1 cellular context compared by ENCODE assay signal in genomic region chr1:244302889-244303609, GRCh38.
TF ChIP-seq lines count a peak whose summit lies in the region.

No MANE protein-coding gene starts in this region.

TF ChIP-seq in WTC11, 78 proteins besides CTCF, POLR2A, EP300 and RAD21 (continued from another document):
- TF ChIP-seq ZBTB43 (CRISPR knock-in tag; IDR thresholded peaks at IDR 0.05) (no peak), FOXJ3 (CRISPR knock-in tag; IDR thresholded peaks at IDR 0.05; ENCODE audit: borderline replicate concordance) (no peak), TP53 (CRISPR knock-in tag; IDR thresholded peaks at IDR 0.05) (no peak), JUN (CRISPR knock-in tag; IDR thresholded peaks at IDR 0.05) (no peak), MXD4 (CRISPR knock-in tag; IDR thresholded peaks at IDR 0.05; ENCODE audit: borderline replicate concordance) (no peak), GTF2I (CRISPR knock-in tag; conservative IDR thresholded peaks at IDR 0.05) (no peak), ATF3 (CRISPR knock-in tag; conservative IDR thresholded peaks at IDR 0.05) (no peak), ZNF416 (CRISPR knock-in tag; IDR thresholded peaks at IDR 0.05) (no peak), JAZF1 (CRISPR knock-in tag; IDR thresholded peaks at IDR 0.05) (no peak), NFATC4 (CRISPR knock-in tag; IDR thresholded peaks at IDR 0.05) (no peak), ETV6 (CRISPR knock-in tag; IDR thresholded peaks at IDR 0.05) (no peak)
TF ChIP-seq in WTC11: peak in this region for 0.
